5 cellular contexts compared by ENCODE assay signal in the genomic region with DNA sequence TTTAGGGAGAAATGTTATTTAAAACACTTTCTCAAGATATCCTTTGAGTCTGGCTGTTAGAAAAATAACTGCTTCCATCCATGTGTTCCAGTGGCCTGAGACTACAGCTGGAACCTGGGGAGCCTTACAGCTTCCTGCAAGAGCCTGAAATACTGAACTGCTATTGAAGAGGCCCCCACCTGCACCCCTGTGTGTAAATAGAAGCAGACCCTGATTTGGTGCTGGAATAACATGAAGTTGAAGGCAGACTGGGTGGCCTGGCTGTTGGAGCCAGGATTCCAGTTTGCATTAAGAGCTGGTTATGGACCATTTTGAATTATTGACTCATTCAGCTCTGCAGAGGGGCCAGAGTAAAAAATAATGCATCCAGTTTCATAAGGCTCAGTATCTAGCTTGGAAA.
"Had no signal": no experiment of that assay in that cellular context is flagged by ENCODE, and none has a peak within 500 bp of the region (broad histone marks: within the 10 kb centered on the region; RNA-seq: fewer than 3 reads in every experiment).

No MANE protein-coding gene starts in this region.

- H3K27ac ChIP-seq: HL-60 had no signal

- H3K4me3 ChIP-seq: K562 had no signal

- DNase-seq: IMR-90, KBM-7, KG1 had no signal
